Comparison of ENCODE assay signal across 1 cellular context in the genomic region with DNA sequence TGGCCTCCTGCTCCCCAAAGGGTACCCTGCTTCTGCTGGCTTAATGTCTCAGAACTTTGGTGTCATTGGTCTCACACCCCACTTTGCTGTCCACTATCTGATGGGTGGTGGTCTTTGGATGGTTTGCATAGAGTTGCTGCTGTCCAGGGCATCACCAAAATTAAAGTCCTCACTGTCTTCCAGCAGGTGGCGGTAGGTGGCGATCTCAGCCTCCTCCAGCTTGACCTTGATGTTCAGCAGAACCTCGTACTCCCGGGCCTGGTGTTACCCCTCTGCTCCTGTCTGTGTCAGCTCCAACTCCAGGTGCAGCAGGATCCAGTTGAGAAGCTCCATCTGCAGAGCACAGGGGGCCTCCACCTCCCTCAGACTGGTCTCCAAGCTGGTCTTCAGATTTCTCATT.
TF ChIP-seq lines count a peak whose summit lies in the region.

No MANE protein-coding gene starts in this region.

TF ChIP-seq in Ishikawa, 13 proteins besides CTCF, POLR2A, EP300 and RAD21 (continued from another document):
- TF ChIP-seq, protein P1, sequence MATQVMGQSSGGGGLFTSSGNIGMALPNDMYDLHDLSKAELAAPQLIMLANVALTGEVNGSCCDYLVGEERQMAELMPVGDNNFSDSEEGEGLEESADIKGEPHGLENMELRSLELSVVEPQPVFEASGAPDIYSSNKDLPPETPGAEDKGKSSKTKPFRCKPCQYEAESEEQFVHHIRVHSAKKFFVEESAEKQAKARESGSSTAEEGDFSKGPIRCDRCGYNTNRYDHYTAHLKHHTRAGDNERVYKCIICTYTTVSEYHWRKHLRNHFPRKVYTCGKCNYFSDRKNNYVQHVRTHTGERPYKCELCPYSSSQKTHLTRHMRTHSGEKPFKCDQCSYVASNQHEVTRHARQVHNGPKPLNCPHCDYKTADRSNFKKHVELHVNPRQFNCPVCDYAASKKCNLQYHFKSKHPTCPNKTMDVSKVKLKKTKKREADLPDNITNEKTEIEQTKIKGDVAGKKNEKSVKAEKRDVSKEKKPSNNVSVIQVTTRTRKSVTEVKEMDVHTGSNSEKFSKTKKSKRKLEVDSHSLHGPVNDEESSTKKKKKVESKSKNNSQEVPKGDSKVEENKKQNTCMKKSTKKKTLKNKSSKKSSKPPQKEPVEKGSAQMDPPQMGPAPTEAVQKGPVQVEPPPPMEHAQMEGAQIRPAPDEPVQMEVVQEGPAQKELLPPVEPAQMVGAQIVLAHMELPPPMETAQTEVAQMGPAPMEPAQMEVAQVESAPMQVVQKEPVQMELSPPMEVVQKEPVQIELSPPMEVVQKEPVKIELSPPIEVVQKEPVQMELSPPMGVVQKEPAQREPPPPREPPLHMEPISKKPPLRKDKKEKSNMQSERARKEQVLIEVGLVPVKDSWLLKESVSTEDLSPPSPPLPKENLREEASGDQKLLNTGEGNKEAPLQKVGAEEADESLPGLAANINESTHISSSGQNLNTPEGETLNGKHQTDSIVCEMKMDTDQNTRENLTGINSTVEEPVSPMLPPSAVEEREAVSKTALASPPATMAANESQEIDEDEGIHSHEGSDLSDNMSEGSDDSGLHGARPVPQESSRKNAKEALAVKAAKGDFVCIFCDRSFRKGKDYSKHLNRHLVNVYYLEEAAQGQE (IDR thresholded peaks at IDR 0.05; ENCODE audit: low read depth), result no peak
- TF ChIP-seq CEBPB (IDR thresholded peaks at IDR 0.05) (no peak), CREB1 (IDR thresholded peaks at IDR 0.05; ENCODE audit: low read depth) (no peak)
